12 cellular contexts compared by ENCODE assay signal in genomic region chr15:63244976-63245645, GRCh38. TPM values are rescaled to one million over a fixed set of nuclear protein-coding genes. Genes with fewer than 3 reads are reported as not detected.
DNase-seq lines count a peak whose midpoint lies in the region; ATAC-seq and TF ChIP-seq lines count a peak whose summit lies in the region.
"Had no signal": no experiment of that assay in that cellular context is flagged by ENCODE, and none has a peak within 500 bp of the region (broad histone marks: within the 10 kb centered on the region; RNA-seq: fewer than 3 reads in every experiment).

No MANE protein-coding gene starts in this region.

- peaks cover 11 to 73% (median 38%) of the 10 kb centered on the region in 3 donors for H3K4me1 ChIP-seq in esophagus squamous epithelium
- peaks cover 0 to 32% (median 27%) of the 10 kb centered on the region in 4 donors for H3K4me1 ChIP-seq in sigmoid colon

- H3K9me3 Mint-ChIP-seq in WTC11 = peaks cover 21% of the 10 kb centered on the region
- peaks cover 2% of the 10 kb centered on the region for H3K9me3 Mint-ChIP-seq in glutamatergic neuron (ENCODE audit: unreplicated experiment)

- TF ChIP-seq EP300 in sigmoid colon (IDR thresholded peaks at IDR 0.05) = no peak

- POLR2A ChIA-PET in WTC11 (lab: Charles Lee) = no interaction called here

- no peaks in the 10 kb centered on the region; the same call in 1 of the 2 replicates for H3K27me3 Mint-ChIP-seq in WTC11 (ENCODE audit: low read depth)
- H3K27me3 Mint-ChIP-seq in glutamatergic neuron (ENCODE audit: unreplicated experiment) = no peaks in the 10 kb centered on the region

- TF ChIP-seq POLR2A in esophagus squamous epithelium (IDR thresholded peaks at IDR 0.05) = no peak
- TF ChIP-seq POLR2A in sigmoid colon (IDR thresholded peaks at IDR 0.05) = no peak

- H3K36me3 Mint-ChIP-seq in WTC11 (peaks cover 33% of the 10 kb centered on the region), glutamatergic neuron (ENCODE audit: unreplicated experiment) (no peaks in the 10 kb centered on the region)

- H3K27me3 ChIP-seq in esophagus squamous epithelium (no peaks in the 10 kb centered on the region), sigmoid colon (no peaks in the 10 kb centered on the region)

- H3K9me3 ChIP-seq in esophagus squamous epithelium (no peaks in the 10 kb centered on the region), sigmoid colon (no peaks in the 10 kb centered on the region)

- WGBS in esophagus squamous epithelium, 2 donors = 50 to 57% methylated on average over 5 of the region's 5 CpGs
- 63 to 84% methylated on average over 5 of the region's 5 CpGs for WGBS in sigmoid colon, 2 donors

- H3K4me3 Mint-ChIP-seq in WTC11 (no peak overlapping the region), glutamatergic neuron (ENCODE audit: unreplicated experiment) (no peak overlapping the region)

- H3K27ac Mint-ChIP-seq in WTC11 (0 out of 2 replicates have a peak overlapping the region, but pooled peaks have one; percentile 14), glutamatergic neuron (ENCODE audit: unreplicated experiment) (no peak overlapping the region)

- H3K4me3 ChIP-seq in GM12865 (ENCODE audit: low read depth, low read length) = no peak overlapping the region
- H3K4me3 ChIP-seq in esophagus squamous epithelium = no peak overlapping the region
- no peak overlapping the region for H3K4me3 ChIP-seq in sigmoid colon

- peaks cover 0 to 11% (median 0%) of the 10 kb centered on the region in 3 donors for H3K36me3 ChIP-seq in esophagus squamous epithelium
- H3K36me3 ChIP-seq in sigmoid colon = peaks cover 0 to 20% (median 2%) of the 10 kb centered on the region in 4 donors

- no peaks in the 10 kb centered on the region for H3K4me1 Mint-ChIP-seq in WTC11
- H3K4me1 Mint-ChIP-seq in glutamatergic neuron (ENCODE audit: low read depth, unreplicated experiment) = no peaks in the 10 kb centered on the region

- intact Hi-C loops in esophagus squamous epithelium (cut with DNase I) (no loop called here), sigmoid colon (cut with DNase I) (no loop called here)

- CTCF ChIA-PET in WTC11 (lab: Charles Lee) = no interaction called here

- TF ChIP-seq CTCF in GM12865 (IDR thresholded peaks at IDR 0.05; ENCODE audit: insufficient read depth, low read depth, low read length, missing control alignments) = no peak
- no peak for TF ChIP-seq CTCF in WTC11 (IDR thresholded peaks at IDR 0.05)
- TF ChIP-seq CTCF in esophagus squamous epithelium (IDR thresholded peaks at IDR 0.05) = no peak
- TF ChIP-seq CTCF in sigmoid colon (IDR thresholded peaks at IDR 0.05) = no peak
- no peak for TF ChIP-seq CTCF in glutamatergic neuron (IDR thresholded peaks at IDR 0.05; ENCODE audit: partially characterized antibody, unreplicated experiment)

- H3K27ac ChIP-seq in esophagus squamous epithelium (peak overlapping the region; percentile 7 to 76 (median 71)), sigmoid colon (peak overlapping the region; percentile 33 to 66 (median 56))

- DNase-seq in GM12865 (ENCODE audit: low read depth) (peak; percentile 13), WTC11 (ENCODE audit: low spot score) (no peak), esophagus squamous epithelium (lab: John Stamatoyannopoulos, UW) (no peak), sigmoid colon (no peak), EL (no peak), glutamatergic neuron (no peak)
- DNase-seq: DMS79 treated with DMSO at 0.1 percent for 48 hours, kidney had no signal

- ATAC-seq in WTC11 (no peak), HG03095 (IDR thresholded peaks at IDR 0.05; ENCODE audit: unreplicated experiment) (no peak), HG02678 (IDR thresholded peaks at IDR 0.05; ENCODE audit: unreplicated experiment) (no peak)
- ATAC-seq: Panc1, sciatic nerve had no signal

TF ChIP-seq in WTC11, 78 proteins besides CTCF, POLR2A, EP300 and RAD21:
- TF ChIP-seq ERG (CRISPR knock-in tag; IDR thresholded peaks at IDR 0.05) = no peak
- TF ChIP-seq GRHL2 (CRISPR knock-in tag; IDR thresholded peaks at IDR 0.05; ENCODE audit: insufficient replicate concordance, severe bottlenecking) = no peak
- TF ChIP-seq E2F4 (CRISPR knock-in tag; IDR thresholded peaks at IDR 0.05; ENCODE audit: borderline replicate concordance, low read depth) = no peak
- TF ChIP-seq FOXP1 (CRISPR knock-in tag; IDR thresholded peaks at IDR 0.05; ENCODE audit: borderline replicate concordance) = no peak
- no peak for TF ChIP-seq AR (CRISPR knock-in tag; IDR thresholded peaks at IDR 0.05)
- no peak for TF ChIP-seq NR2C2 (CRISPR knock-in tag; IDR thresholded peaks at IDR 0.05)
- TF ChIP-seq GTF2I (CRISPR knock-in tag; conservative IDR thresholded peaks at IDR 0.05) = no peak
- no peak for TF ChIP-seq ZNF219 (CRISPR knock-in tag; IDR thresholded peaks at IDR 0.05; ENCODE audit: borderline replicate concordance)
- no peak for TF ChIP-seq NFYB (CRISPR knock-in tag; conservative IDR thresholded peaks at IDR 0.05; ENCODE audit: low read depth)
- TF ChIP-seq IRF1 (CRISPR knock-in tag; IDR thresholded peaks at IDR 0.05) = no peak
- no peak for TF ChIP-seq SMAD4 (CRISPR knock-in tag; IDR thresholded peaks at IDR 0.05)
- TF ChIP-seq TCF7 (CRISPR knock-in tag; IDR thresholded peaks at IDR 0.05; ENCODE audit: low read depth) = no peak
- no peak for TF ChIP-seq RELA (CRISPR knock-in tag; IDR thresholded peaks at IDR 0.05; ENCODE audit: borderline replicate concordance)
TF ChIP-seq in WTC11: peak in this region for 0.

RNA-seq across cellular contexts. Expression of gene APH1B, which starts 32.3 kb away (rescaled TPM):
- total RNA-seq in WTC11 (2021) = 22.0 to 27.5 TPM (median 25.0 TPM) in 3 replicates
- total RNA-seq in esophagus squamous epithelium = 1 to 10 TPM in 3 of 4 donors, under 1 TPM in 1; 0.53 to 7.8 (median 3.3) TPM
- total RNA-seq in sigmoid colon = 10 to 100 TPM in 2 of 4 donors, 1 to 10 TPM in 2; 7.9 to 11.0 (median 9.9) TPM
- polyA plus RNA-seq in sigmoid colon = 1 to 10 TPM; 1.8 to 6.9 (median 5.9) TPM
- 27.8 TPM for total RNA-seq in glutamatergic neuron (ENCODE audit: unreplicated experiment)

RNA-seq across cellular contexts. Expression of gene RAB8B, which starts 55.7 kb away (rescaled TPM):
- total RNA-seq in WTC11 (2021) (30.5 to 34.6 TPM (median 32.5 TPM) in 3 replicates), esophagus squamous epithelium (10 to 100 TPM in 2 of 4 donors, 1 to 10 TPM in 2; 3.1 to 22.7 (median 10.0) TPM), sigmoid colon (10 to 100 TPM; 21.7 to 30.4 (median 29.8) TPM), glutamatergic neuron (ENCODE audit: unreplicated experiment) (70.4 TPM)
- 10 to 100 TPM in 2 of 3 donors, 1 to 10 TPM in 1; 6.5 to 13.6 (median 10.8) TPM for polyA plus RNA-seq in sigmoid colon
